In genomic region chr1:66282885-66283284, GRCh38 we compare ENCODE assay signal across 10 cellular contexts.
A peak's percentile ranks its signal among the peaks of the same experiment; 100 is the strongest.
DNase-seq lines count a peak whose midpoint lies in the region; ATAC-seq and TF ChIP-seq lines count a peak whose summit lies in the region.
"Had no signal": no experiment of that assay in that cellular context is flagged by ENCODE, and none has a peak within 500 bp of the region (broad histone marks: within the 10 kb centered on the region; RNA-seq: fewer than 3 reads in every experiment).

No MANE protein-coding gene starts in this region.

- H3K36me3 Mint-ChIP-seq in activated T-helper 2 cell treated with anti-CD3 and anti-CD28 coated beads, Interferon-gamma antibody, Interleukin-2, Interleukin-4, amounts not matched to agents 10 μg/mL and 5 μg/mL and 100 μg/mL, durations not matched to agents 14 hours and 24 hours and 36 hours (ENCODE audit: low read depth): peaks cover 4% of the 10 kb centered on the region

- H3K9me3 ChIP-seq in prostate gland: no peaks in the 10 kb centered on the region
- H3K9me3 ChIP-seq in suprapubic skin: no peaks in the 10 kb centered on the region

- TF ChIP-seq POLR2A in prostate gland (IDR thresholded peaks at IDR 0.05): no peak
- TF ChIP-seq POLR2A in suprapubic skin (IDR thresholded peaks at IDR 0.05): no peak

- TF ChIP-seq CTCF in prostate gland (IDR thresholded peaks at IDR 0.05) (no peak), suprapubic skin (IDR thresholded peaks at IDR 0.05) (no peak)

- H3K4me3 Mint-ChIP-seq in activated T-helper 2 cell treated with anti-CD3 and anti-CD28 coated beads, Interferon-gamma antibody, Interleukin-2, Interleukin-4, amounts not matched to agents 10 μg/mL and 5 μg/mL and 100 μg/mL, durations not matched to agents 14 hours and 24 hours and 36 hours (ENCODE audit: low read depth): no peak overlapping the region

- H3K9me3 Mint-ChIP-seq in activated T-helper 2 cell treated with anti-CD3 and anti-CD28 coated beads, Interferon-gamma antibody, Interleukin-2, Interleukin-4, amounts not matched to agents 10 μg/mL and 5 μg/mL and 100 μg/mL, durations not matched to agents 14 hours and 24 hours and 36 hours: peaks cover 3% of the 10 kb centered on the region

- H3K4me1 ChIP-seq in prostate gland (replicated peaks) (no peaks in the 10 kb centered on the region), suprapubic skin (peaks cover 23% of the 10 kb centered on the region)

- peak overlapping the region; percentile 60 to 71 for H3K27ac ChIP-seq in prostate gland
- H3K27ac ChIP-seq in suprapubic skin: no peak overlapping the region

- H3K27ac Mint-ChIP-seq in activated T-helper 2 cell treated with anti-CD3 and anti-CD28 coated beads, Interferon-gamma antibody, Interleukin-2, Interleukin-4, amounts not matched to agents 10 μg/mL and 5 μg/mL and 100 μg/mL, durations not matched to agents 14 hours and 24 hours and 36 hours: peak overlapping the region; percentile 60

- H3K27me3 ChIP-seq in prostate gland (replicated peaks; ENCODE audit: insufficient read depth): no peaks in the 10 kb centered on the region
- H3K27me3 ChIP-seq in suprapubic skin: no peaks in the 10 kb centered on the region

- ATAC-seq in GM21528 (IDR thresholded peaks at IDR 0.05; ENCODE audit: low FRiP score, unreplicated experiment): peak; percentile 0

- no peaks in the 10 kb centered on the region for H3K36me3 ChIP-seq in prostate gland
- no peaks in the 10 kb centered on the region for H3K36me3 ChIP-seq in suprapubic skin

- DNase-seq in activated T-helper 2 cell treated with anti-CD3 and anti-CD28 coated beads, Interferon-gamma antibody, Interleukin-2, Interleukin-4, amounts not matched to agents 10 μg/mL and 5 μg/mL and 100 μg/mL, durations not matched to agents 14 hours and 24 hours and 36 hours (ENCODE audit: low spot score): no peak
- no peak for DNase-seq in prostate gland (ENCODE audit: low spot score)
- no peak for DNase-seq in NCI-H526 treated with DMSO at 0.1 percent for 48 hours (lab: John Stamatoyannopoulos, UW)
- DNase-seq in NCI-H345 (lab: John Stamatoyannopoulos, UW): no peak
- no peak for DNase-seq in suprapubic skin (ENCODE audit: low spot score in 2 of 2)
- DNase-seq: cortex of kidney, midbrain, NCI-H446 had no signal

- peaks cover 19% of the 10 kb centered on the region for H3K27me3 Mint-ChIP-seq in activated T-helper 2 cell treated with anti-CD3 and anti-CD28 coated beads, Interferon-gamma antibody, Interleukin-2, Interleukin-4, amounts not matched to agents 10 μg/mL and 5 μg/mL and 100 μg/mL, durations not matched to agents 14 hours and 24 hours and 36 hours (ENCODE audit: low read depth)

- intact Hi-C loops in activated T-helper 2 cell treated with anti-CD3 and anti-CD28 coated beads, Interferon-gamma antibody, Interleukin-2, Interleukin-4, amounts not matched to agents 10 μg/mL and 5 μg/mL and 100 μg/mL, durations not matched to agents 14 hours and 24 hours and 36 hours (cut with micrococcal nuclease): loop anchor here (1.0 to 10.0 kb wide), 14 partner anchors 8 to 888 kb away; no protein-coding TSS in a partner anchor
- intact Hi-C loops in prostate gland (cut with DNase I): no loop called here

- peak overlapping the region; percentile 57; the same call in 1 of the 2 replicates for H3K4me3 ChIP-seq in GM08714 (ENCODE audit: low read length)
- H3K4me3 ChIP-seq in prostate gland: no peak overlapping the region
- no peak overlapping the region for H3K4me3 ChIP-seq in suprapubic skin

- no peak for TF ChIP-seq EP300 in suprapubic skin (IDR thresholded peaks at IDR 0.05)

- H3K4me1 Mint-ChIP-seq in activated T-helper 2 cell treated with anti-CD3 and anti-CD28 coated beads, Interferon-gamma antibody, Interleukin-2, Interleukin-4, amounts not matched to agents 10 μg/mL and 5 μg/mL and 100 μg/mL, durations not matched to agents 14 hours and 24 hours and 36 hours (ENCODE audit: low read depth): peaks cover 65% of the 10 kb centered on the region
